Comparison of ENCODE assay signal across 17 cellular contexts in the genomic region with DNA sequence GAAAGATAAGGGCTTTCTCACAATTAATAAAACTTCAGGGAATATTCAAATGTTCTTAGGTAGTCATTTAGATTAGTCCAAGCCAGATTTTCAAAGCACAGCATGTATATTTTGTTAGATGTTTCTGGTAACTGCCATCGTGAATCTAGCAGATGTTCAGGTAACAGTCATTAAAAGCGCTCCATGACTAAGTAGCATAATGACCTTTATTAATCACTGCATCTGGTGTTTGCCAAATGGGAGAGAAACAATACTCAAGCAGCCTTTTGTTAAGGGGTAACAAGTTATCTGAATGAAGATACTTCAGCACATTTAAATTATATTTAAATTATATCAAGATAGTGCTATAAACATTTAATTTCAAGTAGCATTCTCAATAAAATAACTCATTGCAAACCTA. TPM values are rescaled to one million over a fixed set of nuclear protein-coding genes. Genes with fewer than 3 reads are reported as not detected.
DNase-seq lines count a peak whose midpoint lies in the region; ATAC-seq and TF ChIP-seq lines count a peak whose summit lies in the region.
"Had no signal": no experiment of that assay in that cellular context is flagged by ENCODE, and none has a peak within 500 bp of the region (broad histone marks: within the 10 kb centered on the region; RNA-seq: fewer than 3 reads in every experiment).

No MANE protein-coding gene starts in this region.

- H3K36me3 Mint-ChIP-seq in nephron progenitor cell (ENCODE audit: low read depth) = peaks cover 73% of the 10 kb centered on the region

- H3K4me1 Mint-ChIP-seq in nephron progenitor cell = peaks cover 16% of the 10 kb centered on the region

- H3K27ac ChIP-seq in foreskin keratinocyte (no peak overlapping the region), Karpas-422 (ENCODE audit: low read length) (no peak overlapping the region)
- H3K27ac ChIP-seq: HL-60 had no signal

- H3K9me3 ChIP-seq in endocrine pancreas (ENCODE audit: control insufficient read depth, low read length) = no peaks in the 10 kb centered on the region
- no peaks in the 10 kb centered on the region for H3K9me3 ChIP-seq in Karpas-422 (ENCODE audit: low read length)

- peaks cover 43% of the 10 kb centered on the region for H3K9me3 Mint-ChIP-seq in nephron progenitor cell
- H3K9me3 Mint-ChIP-seq: HFFc6 had no signal

- H3K27ac Mint-ChIP-seq in nephron progenitor cell = peak overlapping the region; percentile 87
- H3K27ac Mint-ChIP-seq: HFFc6 had no signal

- H3K9ac ChIP-seq in endocrine pancreas (ENCODE audit: control insufficient read depth, insufficient read depth, low read length) (no peak overlapping the region), Karpas-422 (ENCODE audit: low read length) (no peak overlapping the region)

- ATAC-seq in foreskin keratinocyte = no peak
- ATAC-seq: K562 had no signal

- H3K9me2 ChIP-seq in Karpas-422 (replicated peaks; ENCODE audit: insufficient read depth, low read length) = no peaks in the 10 kb centered on the region

- H4K20me1 ChIP-seq in Karpas-422 (ENCODE audit: insufficient read depth, low read depth, low read length) = peaks cover 21% of the 10 kb centered on the region; the same call in 1 of the 2 replicates

- H3K27me3 ChIP-seq in endocrine pancreas (ENCODE audit: control insufficient read depth, insufficient read depth, low read length) (no peaks in the 10 kb centered on the region), foreskin keratinocyte (no peaks in the 10 kb centered on the region), Karpas-422 (ENCODE audit: low read length) (no peaks in the 10 kb centered on the region)

- H3K4me3 ChIP-seq in endocrine pancreas (ENCODE audit: control insufficient read depth, insufficient read depth, low read length) (peak overlapping the region; percentile 17), Karpas-422 (ENCODE audit: low read length) (no peak overlapping the region)
- H3K4me3 ChIP-seq: K562 had no signal

- DNase-seq in NCI-H1694 treated with DMSO at 0.1 percent for 48 hours (lab: John Stamatoyannopoulos, UW) (peak; percentile 49), NCI-H1694 (lab: John Stamatoyannopoulos, UW) (no peak), NCI-H524 (lab: John Stamatoyannopoulos, UW) (peak; percentile 21 to 64), nephron progenitor cell (no peak), foreskin keratinocyte (no peak), Karpas-422 (no peak), EL (no peak)
- DNase-seq: COR-L47, DND-41, HFFc6, NCI-H1048, NCI-H2029 treated with DMSO at 0.1 percent for 48 hours, NCI-H526, SHP77 had no signal

- no peak overlapping the region for H2AFZ ChIP-seq in Karpas-422 (ENCODE audit: low read length)

- TF ChIP-seq CTCF in nephron progenitor cell (IDR thresholded peaks at IDR 0.05) = no peak
- no peak for TF ChIP-seq CTCF in foreskin keratinocyte (conservative IDR thresholded peaks at IDR 0.05)

- H3K4me2 ChIP-seq in Karpas-422 (ENCODE audit: low read depth, low read length, poor library complexity, severe bottlenecking) = no peak overlapping the region

- no peaks in the 10 kb centered on the region for H3K27me3 Mint-ChIP-seq in nephron progenitor cell (ENCODE audit: low read depth, poor library complexity)

- H3K36me3 ChIP-seq in endocrine pancreas (ENCODE audit: control insufficient read depth, insufficient read depth, low read length) (no peaks in the 10 kb centered on the region), Karpas-422 (ENCODE audit: insufficient read depth, low read length) (peaks cover 24% of the 10 kb centered on the region)

- H3K79me2 ChIP-seq in Karpas-422 (ENCODE audit: low read length) = peaks cover 98% of the 10 kb centered on the region

- H3K4me1 ChIP-seq in endocrine pancreas (ENCODE audit: control insufficient read depth, insufficient read depth, low read length) (peaks cover 12% of the 10 kb centered on the region), foreskin keratinocyte (no peaks in the 10 kb centered on the region), Karpas-422 (ENCODE audit: low read length) (peaks cover 60% of the 10 kb centered on the region)

- no peak overlapping the region for H3K4me3 Mint-ChIP-seq in nephron progenitor cell
- H3K4me3 Mint-ChIP-seq: HFFc6 had no signal

RNA-seq across cellular contexts. Expression of gene USP6NL, which starts 47.5 kb away (rescaled TPM):
- 12.5 and 13.1 TPM in 2 replicates for total RNA-seq in foreskin keratinocyte
- polyA plus RNA-seq in foreskin keratinocyte = 5.0 and 5.1 TPM in 2 replicates
- 54.3 and 63.9 TPM in 2 replicates for total RNA-seq in Karpas-422 (2014; rRNA removed; shearing (Covaris generic); ENCODE audit: low replicate concordance)

Comparison
In these comparisons a context has a peak if more than half of its experiments do, and no peak if none do; other contexts are left out.
1. DNase-seq: peak in NCI-H1694 treated with DMSO at 0.1 percent for 48 hours (single experiment) and NCI-H524 (2 of 2); none in NCI-H1694 (single experiment), nephron progenitor cell (single experiment), foreskin keratinocyte (0 of 2), Karpas-422 (single experiment) and EL (single experiment).